13 cellular contexts compared by ENCODE assay signal in genomic region chr1:94193128-94193527, GRCh38. TPM values are rescaled to one million over a fixed set of nuclear protein-coding genes. Genes with fewer than 3 reads are reported as not detected.
DNase-seq lines count a peak whose midpoint lies in the region; ATAC-seq and TF ChIP-seq lines count a peak whose summit lies in the region.
"Had no signal": no experiment of that assay in that cellular context is flagged by ENCODE, and none has a peak within 500 bp of the region (broad histone marks: within the 10 kb centered on the region; RNA-seq: fewer than 3 reads in every experiment).

No MANE protein-coding gene starts in this region.

- H3K4me3 ChIP-seq in left ventricle myocardium inferior = no peak overlapping the region
- H3K4me3 ChIP-seq: BLaER1 had no signal

- H3K27ac Mint-ChIP-seq in chondrocyte (ENCODE audit: unreplicated experiment) = peak overlapping the region; percentile 50
- H3K27ac Mint-ChIP-seq in type B pancreatic cell = peak overlapping the region; percentile 82
- H3K27ac Mint-ChIP-seq: CD8-positive, alpha-beta memory T cell had no signal

- H3K27ac ChIP-seq in left ventricle myocardium inferior (replicated peaks) = peak overlapping the region; percentile 43
- peak overlapping the region; percentile 9 for H3K27ac ChIP-seq in epithelial cell of prostate
- H3K27ac ChIP-seq: 22Rv1, BLaER1 had no signal

- peaks cover 36% of the 10 kb centered on the region for H3K36me3 ChIP-seq in left ventricle myocardium inferior
- H3K36me3 ChIP-seq: BLaER1 had no signal

- no peak overlapping the region for H3K4me3 Mint-ChIP-seq in chondrocyte (ENCODE audit: unreplicated experiment)
- H3K4me3 Mint-ChIP-seq in type B pancreatic cell = peak overlapping the region; percentile 38
- H3K4me3 Mint-ChIP-seq: CD8-positive, alpha-beta memory T cell had no signal

- H3K9me3 Mint-ChIP-seq in chondrocyte (ENCODE audit: low read depth) (no peaks in the 10 kb centered on the region), type B pancreatic cell (no peaks in the 10 kb centered on the region)
- H3K9me3 Mint-ChIP-seq: CD8-positive, alpha-beta memory T cell had no signal

- H3K4me1 ChIP-seq in left ventricle myocardium inferior = peaks cover 77% of the 10 kb centered on the region
- H3K4me1 ChIP-seq: BLaER1 had no signal

- intact Hi-C loops in left ventricle myocardium inferior (cut with micrococcal nuclease) (no loop called here), Right ventricle myocardium inferior (cut with DNase I) (loop anchor here (5.0 kb wide), 1 partner anchor 39 kb away; no protein-coding TSS in a partner anchor)

- H3K27me3 Mint-ChIP-seq in chondrocyte (ENCODE audit: low read depth) (no peaks in the 10 kb centered on the region), type B pancreatic cell (no peaks in the 10 kb centered on the region)

- no peak for TF ChIP-seq CTCF in left ventricle myocardium inferior (IDR thresholded peaks at IDR 0.05; ENCODE audit: borderline replicate concordance)
- no peak for TF ChIP-seq CTCF in chondrocyte (IDR thresholded peaks at IDR 0.05)
- no peak for TF ChIP-seq CTCF in type B pancreatic cell (conservative IDR thresholded peaks at IDR 0.05)

- H3K27me3 ChIP-seq in left ventricle myocardium inferior (ENCODE audit: low read depth) = no peaks in the 10 kb centered on the region
- H3K27me3 ChIP-seq: BLaER1 had no signal

- H3K36me3 Mint-ChIP-seq in chondrocyte (ENCODE audit: low read depth) (peaks cover 17% of the 10 kb centered on the region), type B pancreatic cell (peaks cover 37% of the 10 kb centered on the region)
- H3K36me3 Mint-ChIP-seq: CD8-positive, alpha-beta memory T cell had no signal

- ATAC-seq in Right ventricle myocardium inferior = no peak
- ATAC-seq in HG03342 (IDR thresholded peaks at IDR 0.05; ENCODE audit: unreplicated experiment) = no peak

- DNase-seq in left ventricle myocardium inferior = no peak
- no peak for DNase-seq in Right ventricle myocardium inferior (ENCODE audit: missing footprints)
- DNase-seq in chondrocyte (ENCODE audit: low spot score) = no peak
- no peak for DNase-seq in epithelial cell of prostate (ENCODE audit: low read depth, low spot score)
- DNase-seq in type B pancreatic cell (ENCODE audit: extremely low spot score, unreplicated experiment) = no peak
- DNase-seq in stimulated activated CD4-positive, alpha-beta T cell treated with anti-CD3 and anti-CD28 coated beads, Interleukin-12 subunit alpha, Interleukin-12 subunit beta, amount 100 ng/mL, for 4 hours = no peak
- DNase-seq in superior temporal gyrus (ENCODE audit: extremely low spot score) = no peak
- DNase-seq: AML-193; CD8-positive, alpha-beta memory T cell; DMS53 had no signal

- no peaks in the 10 kb centered on the region for H3K9me3 ChIP-seq in left ventricle myocardium inferior (replicated peaks)
- H3K9me3 ChIP-seq: BLaER1 had no signal

- H3K4me1 Mint-ChIP-seq in chondrocyte (ENCODE audit: low read depth) (peaks cover 39% of the 10 kb centered on the region), type B pancreatic cell (ENCODE audit: unreplicated experiment) (peaks cover 6% of the 10 kb centered on the region)
- H3K4me1 Mint-ChIP-seq: CD8-positive, alpha-beta memory T cell had no signal

RNA-seq across cellular contexts. Expression of gene ARHGAP29, which starts 44.3 kb away (rescaled TPM):
- total RNA-seq in left ventricle myocardium inferior = 26.5 TPM
- 27.5 TPM for total RNA-seq in Right ventricle myocardium inferior
- total RNA-seq in chondrocyte = 44.0 to 44.8 TPM (median 44.7 TPM) in 3 replicates
- total RNA-seq in type B pancreatic cell (ENCODE audit: low replicate concordance) = 42.7 and 213 TPM in 2 replicates
- total RNA-seq: CD8-positive, alpha-beta memory T cell had no signal
